ENCODE assay signal across 15 cellular contexts in the genomic region with DNA sequence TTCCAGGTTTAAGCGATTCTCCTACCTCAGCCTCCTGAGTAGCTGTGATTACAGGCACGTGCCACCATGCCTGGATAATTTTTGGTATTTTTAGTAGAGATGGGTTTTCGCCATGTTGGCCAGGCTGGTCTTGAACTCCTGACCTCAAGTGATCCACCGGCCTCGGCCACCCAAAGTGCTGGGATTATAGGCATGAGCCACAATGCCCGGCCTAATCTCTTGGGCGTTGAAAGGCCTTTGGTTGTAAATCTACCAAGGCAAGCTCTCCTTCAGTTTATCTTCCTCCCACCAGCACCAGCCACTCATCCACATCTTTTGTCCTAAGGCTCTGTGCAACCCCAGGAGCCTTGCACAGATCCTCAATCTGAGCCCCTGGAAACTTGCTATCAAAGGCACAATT. TPM values are rescaled to one million over a fixed set of nuclear protein-coding genes. Genes with fewer than 3 reads are reported as not detected.
DNase-seq lines count a peak whose midpoint lies in the region; ATAC-seq, FAIRE-seq and TF ChIP-seq lines count a peak whose summit lies in the region.
"Not testable (repeated sequence)": the region's sequence is repeated elsewhere in the genome, so short reads cannot be mapped to it uniquely, and the experiment has no call there.
"Had no signal": no experiment of that assay in that cellular context is flagged by ENCODE, and none has a peak within 500 bp of the region (broad histone marks: within the 10 kb centered on the region; RNA-seq: fewer than 3 reads in every experiment).

No MANE protein-coding gene starts in this region.

- in situ Hi-C loops in K562 (cut with MboI) = loop anchor here (5.0 kb wide), 1 partner anchor 62 kb away; no protein-coding TSS in a partner anchor

- peaks cover 47 to 66% (median 48%) of the 10 kb centered on the region in 3 donors for H3K4me1 Mint-ChIP-seq in T-cell
- H3K4me1 Mint-ChIP-seq in activated CD4-positive, alpha-beta T cell treated with anti-CD3 and anti-CD28 coated beads, Interleukin-2, amount 10 ng/mL, durations not matched to agents 7 days and 5 days = peaks cover 73% of the 10 kb centered on the region
- H3K4me1 Mint-ChIP-seq in activated T-cell treated with anti-CD3 and anti-CD28 coated beads, Interleukin-2, amount 50 U/mL, for 4 hours (ENCODE audit: low read depth) = peaks cover 56% of the 10 kb centered on the region
- H3K4me1 Mint-ChIP-seq in activated naive CD4-positive, alpha-beta T cell treated with anti-CD3 and anti-CD28 coated beads, Interleukin-2, amount 50 U/mL, for 24 hours = peaks cover 29% of the 10 kb centered on the region
- H3K4me1 Mint-ChIP-seq in naive thymus-derived CD4-positive, alpha-beta T cell = peaks cover 15 to 67% (median 33%) of the 10 kb centered on the region in 7 donors
- H3K4me1 Mint-ChIP-seq in stimulated activated naive B cell treated with anti-CD40 and anti-IgM and Interleukin-4, amounts not matched to agents 10 μg/mL and 1 μg/mL and 100 μg/mL, for 72 hours = peaks cover 27 to 59% of the 10 kb centered on the region in 2 donors

- H3K27ac Mint-ChIP-seq in T-cell = peak overlapping the region; percentile 95 to 98
- H3K27ac Mint-ChIP-seq in activated CD4-positive, alpha-beta T cell treated with anti-CD3 and anti-CD28 coated beads, Interleukin-2, amount 10 ng/mL, durations not matched to agents 7 days and 5 days = peak overlapping the region; percentile 99
- H3K27ac Mint-ChIP-seq in activated naive CD4-positive, alpha-beta T cell treated with anti-CD3 and anti-CD28 coated beads, Interleukin-2, amount 50 U/mL, for 24 hours = peak overlapping the region; percentile 76
- peak overlapping the region; percentile 79 to 96 (median 90) for H3K27ac Mint-ChIP-seq in naive thymus-derived CD4-positive, alpha-beta T cell
- peak overlapping the region; percentile 81 for H3K27ac Mint-ChIP-seq in stimulated activated naive B cell treated with anti-CD40 and anti-IgM and Interleukin-4, amounts not matched to agents 10 μg/mL and 1 μg/mL and 100 μg/mL, for 72 hours

- H3K36me3 Mint-ChIP-seq in T-cell; activated CD4-positive, alpha-beta T cell treated with anti-CD3 and anti-CD28 coated beads, Interleukin-2, amount 10 ng/mL, durations not matched to agents 7 days and 5 days (ENCODE audit: low read depth); activated T-cell treated with anti-CD3 and anti-CD28 coated beads, Interleukin-2, amount 50 U/mL, for 4 hours (ENCODE audit: insufficient read depth); activated naive CD4-positive, alpha-beta T cell treated with anti-CD3 and anti-CD28 coated beads, Interleukin-2, amount 50 U/mL, for 24 hours; naive thymus-derived CD4-positive, alpha-beta T cell; stimulated activated naive B cell treated with anti-CD40 and anti-IgM and Interleukin-4, amounts not matched to agents 10 μg/mL and 1 μg/mL and 100 μg/mL, for 72 hours: not testable (repeated sequence)

- CTCF ChIA-PET in T-cell (lab: Charles Lee); K562 (lab: Yijun Ruan, JAX; ENCODE audit: low intra/inter-chr PET ratio); naive thymus-derived CD4-positive, alpha-beta T cell (lab: Charles Lee): not testable (repeated sequence)
- CTCF ChIA-PET in activated CD4-positive, alpha-beta T cell treated with anti-CD3 and anti-CD28 coated beads, Interleukin-2, amount 10 ng/mL, durations not matched to agents 7 days and 5 days (lab: Charles Lee) = interaction anchor here (1.1 kb wide), 1 partner anchor 9 kb away, joined by 5 read pairs; no protein-coding TSS in a partner anchor

- H2AFZ ChIP-seq in K562 (ENCODE audit: low read depth, low read length) = not testable (repeated sequence)

- not testable (repeated sequence) for FAIRE-seq in K562 (lab: Jason Lieb, UNC)

- not testable (repeated sequence) for BruUV-seq in K562 (replicated peaks; lab: Mats Ljungman, UMichigan)

- not testable (repeated sequence) for H3K4me3 ChIP-seq in BLaER1 treated with 17β-estradiol and CSF1 and Interleukin-3, amounts not matched to agents 10 nM and 100 nM; K562; naive thymus-derived CD4-positive, alpha-beta T cell (ENCODE audit: low read length)

- not testable (repeated sequence) for TF ChIP-seq RAD21 in K562 (CRISPR knock-in tag; conservative IDR thresholded peaks at IDR 0.05 in 1 of 2, IDR thresholded peaks at IDR 0.05 in 1 of 2)

- H3K4me1 ChIP-seq in BLaER1 treated with 17β-estradiol and CSF1 and Interleukin-3, amounts not matched to agents 10 nM and 100 nM = peaks cover 56 to 76% (median 71%) of the 10 kb centered on the region in 10 experiments
- H3K4me1 ChIP-seq in K562 (replicated peaks in 1 of 2; ENCODE audit: control insufficient read depth in 2 of 2, insufficient read depth in 2 of 2, low read length in 2 of 2) = peaks cover 9 to 19% of the 10 kb centered on the region in 2 experiments
- peaks cover 39 to 54% of the 10 kb centered on the region in 2 donors for H3K4me1 ChIP-seq in naive thymus-derived CD4-positive, alpha-beta T cell (ENCODE audit: control insufficient read depth in 2 of 2, insufficient read depth in 2 of 2, low read length in 2 of 2)

- not testable (repeated sequence) for TF ChIP-seq EP300 in K562 (IDR thresholded peaks at IDR 0.05; ENCODE audit: low read length)

- H3K36me3 ChIP-seq in BLaER1 treated with 17β-estradiol and CSF1 and Interleukin-3, amounts not matched to agents 10 nM and 100 nM; K562 (ENCODE audit: control insufficient read depth, insufficient read depth, low read length); naive thymus-derived CD4-positive, alpha-beta T cell (ENCODE audit: control insufficient read depth in 2 of 3, insufficient read depth in 3 of 3, low read length in 3 of 3): not testable (repeated sequence)

- H3K27ac ChIP-seq in BLaER1 treated with 17β-estradiol and CSF1 and Interleukin-3, amounts not matched to agents 10 nM and 100 nM = peak overlapping the region in 2 of 11 experiments; percentile 11 to 38; a peak in 2 of 22 replicates
- not testable (repeated sequence) for H3K27ac ChIP-seq in K562 (ENCODE audit: extremely low read depth, low read depth, low read length)
- peak overlapping the region; percentile 67 for H3K27ac ChIP-seq in naive thymus-derived CD4-positive, alpha-beta T cell (ENCODE audit: low read depth, low read length)

- H4K20me1 ChIP-seq in BLaER1 treated with 17β-estradiol and CSF1 and Interleukin-3, amounts not matched to agents 10 nM and 100 nM; K562 (replicated peaks; ENCODE audit: control insufficient read depth, insufficient read depth, low read length): not testable (repeated sequence)

- ATAC-seq in T-cell (replicated peaks in 1 of 4); activated T-cell treated with anti-CD3 and anti-CD28 coated beads, Interleukin-2, amount 50 U/mL, for 4 hours; K562; naive thymus-derived CD4-positive, alpha-beta T cell; stimulated activated naive B cell treated with anti-CD40 and anti-IgM and Interleukin-4, amounts not matched to agents 10 μg/mL and 1 μg/mL and 100 μg/mL, for 72 hours (replicated peaks): not testable (repeated sequence)

- not testable (repeated sequence) for H3K9me3 ChIP-seq in BLaER1 treated with 17β-estradiol and CSF1 and Interleukin-3, amounts not matched to agents 10 nM and 100 nM (replicated peaks in 1 of 11); K562 (replicated peaks; ENCODE audit: control insufficient read depth, insufficient read depth, low read depth, low read length); naive thymus-derived CD4-positive, alpha-beta T cell (ENCODE audit: control insufficient read depth in 2 of 3, low read length in 3 of 3)

- 7% methylated on average over 7 of the region's 7 CpGs for WGBS in K562 (ENCODE audit: insufficient coverage, low coverage, missing lambda C conversion rate)

- DNase-seq in T-cell; activated CD4-positive, alpha-beta T cell treated with anti-CD3 and anti-CD28 coated beads, Interleukin-2, amount 10 ng/mL, durations not matched to agents 7 days and 5 days; activated T-cell treated with anti-CD3 and anti-CD28 coated beads, Interleukin-2, amount 50 U/mL, for 4 hours; K562 (ENCODE audit: extremely low read depth in 1 of 4, low spot score in 3 of 4); naive thymus-derived CD4-positive, alpha-beta T cell; stimulated activated naive B cell treated with anti-CD40 and anti-IgM and Interleukin-4, amounts not matched to agents 10 μg/mL and 1 μg/mL and 100 μg/mL, for 72 hours: not testable (repeated sequence)

- POLR2A ChIA-PET in T-cell (lab: Charles Lee) = not testable (repeated sequence)
- POLR2A ChIA-PET in activated CD4-positive, alpha-beta T cell treated with anti-CD3 and anti-CD28 coated beads, Interleukin-2, amount 10 ng/mL, durations not matched to agents 7 days and 5 days (lab: Charles Lee) = interaction anchor here (0.5 kb wide), 1 partner anchor 21 kb away, joined by 3 read pairs; no protein-coding TSS in a partner anchor
- POLR2A ChIA-PET in K562 (lab: Yijun Ruan, JAX) = interaction anchor here (0.6 kb wide), 1 partner anchor 22 kb away, joined by 3 read pairs; no protein-coding TSS in a partner anchor
- POLR2A ChIA-PET in naive thymus-derived CD4-positive, alpha-beta T cell (lab: Charles Lee) = interaction anchor here (0.7 to 3.6 kb wide), 3 partner anchors 61 to 674 kb away, joined by 3 to 16 read pairs (median 7); no protein-coding TSS in a partner anchor

- intact Hi-C loops in K562 (cut with micrococcal nuclease) = loop anchor here (5.0 kb wide), 1 partner anchor 67 kb away; a partner anchor contains a TSS
- intact Hi-C loops in naive thymus-derived CD4-positive, alpha-beta T cell (cut with micrococcal nuclease) = loop anchor here (1.0 to 5.0 kb wide), 2 partner anchors 66 to 67 kb away; a partner anchor contains a TSS

- not testable (repeated sequence) for H3K27me3 Mint-ChIP-seq in T-cell; activated CD4-positive, alpha-beta T cell treated with anti-CD3 and anti-CD28 coated beads, Interleukin-2, amount 10 ng/mL, durations not matched to agents 7 days and 5 days; activated T-cell treated with anti-CD3 and anti-CD28 coated beads, Interleukin-2, amount 50 U/mL, for 4 hours (ENCODE audit: low read depth); activated naive CD4-positive, alpha-beta T cell treated with anti-CD3 and anti-CD28 coated beads, Interleukin-2, amount 50 U/mL, for 24 hours; naive thymus-derived CD4-positive, alpha-beta T cell
- peaks cover 17% of the 10 kb centered on the region in 2 donors for H3K27me3 Mint-ChIP-seq in stimulated activated naive B cell treated with anti-CD40 and anti-IgM and Interleukin-4, amounts not matched to agents 10 μg/mL and 1 μg/mL and 100 μg/mL, for 72 hours

- H3K27me3 ChIP-seq in BLaER1 treated with 17β-estradiol and CSF1 and Interleukin-3, amounts not matched to agents 10 nM and 100 nM = peaks cover 0 to 19% (median 0%) of the 10 kb centered on the region in 11 experiments; a peak in 6 of 22 replicates
- H3K27me3 ChIP-seq in K562 (ENCODE audit: control insufficient read depth in 2 of 2, insufficient read depth in 2 of 2, low read length in 2 of 2) = peaks cover 14 to 21% of the 10 kb centered on the region in 2 experiments
- H3K27me3 ChIP-seq in naive thymus-derived CD4-positive, alpha-beta T cell (ENCODE audit: control insufficient read depth in 2 of 2, insufficient read depth in 2 of 2, low read length in 2 of 2) = not testable (repeated sequence)

- peak overlapping the region in 10 of 11 experiments; percentile 3 to 66 (median 49); a peak in 17 of 22 replicates for H3K4me2 ChIP-seq in BLaER1 treated with 17β-estradiol and CSF1 and Interleukin-3, amounts not matched to agents 10 nM and 100 nM
- not testable (repeated sequence) for H3K4me2 ChIP-seq in K562 (ENCODE audit: insufficient read depth, low read length)

- not testable (repeated sequence) for TF ChIP-seq POLR2A in K562 (conservative IDR thresholded peaks at IDR 0.05)

- not testable (repeated sequence) for H3K9me1 ChIP-seq in K562 (ENCODE audit: control insufficient read depth, insufficient read depth, low read length)

- not testable (repeated sequence) for H3K79me2 ChIP-seq in K562 (ENCODE audit: control insufficient read depth, insufficient read depth, low read length)

- H3K4me3 Mint-ChIP-seq in T-cell = peak overlapping the region in 1 of 3 donors; percentile 36
- H3K4me3 Mint-ChIP-seq in activated CD4-positive, alpha-beta T cell treated with anti-CD3 and anti-CD28 coated beads, Interleukin-2, amount 10 ng/mL, durations not matched to agents 7 days and 5 days; activated naive CD4-positive, alpha-beta T cell treated with anti-CD3 and anti-CD28 coated beads, Interleukin-2, amount 50 U/mL, for 24 hours; stimulated activated naive B cell treated with anti-CD40 and anti-IgM and Interleukin-4, amounts not matched to agents 10 μg/mL and 1 μg/mL and 100 μg/mL, for 72 hours: not testable (repeated sequence)
- peak overlapping the region; percentile 31 for H3K4me3 Mint-ChIP-seq in activated T-cell treated with anti-CD3 and anti-CD28 coated beads, Interleukin-2, amount 50 U/mL, for 4 hours
- peak overlapping the region in 5 of 10 donors; percentile 16 to 65 (median 57) for H3K4me3 Mint-ChIP-seq in naive thymus-derived CD4-positive, alpha-beta T cell

- not testable (repeated sequence) for TF ChIP-seq CTCF in K562 (IDR thresholded peaks at IDR 0.05 in 2 of 3, conservative IDR thresholded peaks at IDR 0.05 in 1 of 3; ENCODE audit: insufficient read depth in 2 of 3, low read depth in 1 of 3, low read length in 3 of 3)

- not testable (repeated sequence) for H3K9ac ChIP-seq in BLaER1 treated with 17β-estradiol and CSF1 and Interleukin-3, amounts not matched to agents 10 nM and 100 nM; K562 (ENCODE audit: insufficient read depth in 1 of 2, low read depth in 2 of 2, low read length in 2 of 2)

- not testable (repeated sequence) for H3K9me3 Mint-ChIP-seq in T-cell; activated CD4-positive, alpha-beta T cell treated with anti-CD3 and anti-CD28 coated beads, Interleukin-2, amount 10 ng/mL, durations not matched to agents 7 days and 5 days; activated T-cell treated with anti-CD3 and anti-CD28 coated beads, Interleukin-2, amount 50 U/mL, for 4 hours; activated naive CD4-positive, alpha-beta T cell treated with anti-CD3 and anti-CD28 coated beads, Interleukin-2, amount 50 U/mL, for 24 hours; naive thymus-derived CD4-positive, alpha-beta T cell; stimulated activated naive B cell treated with anti-CD40 and anti-IgM and Interleukin-4, amounts not matched to agents 10 μg/mL and 1 μg/mL and 100 μg/mL, for 72 hours

RNA-seq across cellular contexts. Expression of a gene that starts 5.6 kb away (rescaled TPM):
- total RNA-seq in T-cell = 1 to 10 TPM in 4 of 5 donors, under 1 TPM in 1; 0.80 to 5.3 (median 1.7) TPM
- total RNA-seq in activated CD4-positive, alpha-beta T cell treated with anti-CD3 and anti-CD28 coated beads, Interleukin-2, amount 10 ng/mL, durations not matched to agents 7 days and 5 days = 1 to 10 TPM; 1.2 to 1.3 TPM
- not detected for total RNA-seq in activated T-cell treated with anti-CD3 and anti-CD28 coated beads, Interleukin-2, amount 50 U/mL, for 4 hours
- total RNA-seq in K562 (2011; cell fraction: chromatin; rRNA removed; ENCODE audit: low replicate concordance) = not detected in 2 replicates
- total RNA-seq in K562 (2011; cell fraction: nucleolus; rRNA removed) = not detected in 2 replicates
- total RNA-seq in K562 (2011; cell fraction: nucleoplasm; rRNA removed) = not detected in 2 replicates
- not detected in 2 replicates for total RNA-seq in K562 (2014; rRNA removed)
- total RNA-seq in K562 (2014; rRNA removed; fragmentation: Illumina TruSeq; extraction: Trizol) = not detected in 2 replicates
- not detected in 2 replicates for total RNA-seq in K562 (2015; rRNA removed; fragmentation: Illumina TruSeq; extraction: Trizol)
- not detected in 2 replicates for total RNA-seq in K562 (2021)
- not detected in 2 replicates for polyA plus RNA-seq in K562 (2011; rRNA removed)
- not detected in 2 replicates for polyA plus RNA-seq in K562 (2011; cell fraction: cytosol; rRNA removed)
- polyA plus RNA-seq in K562 (2011; cell fraction: nucleus; rRNA removed) = not detected in 2 replicates
- polyA plus RNA-seq in K562 (2012) = not detected in 2 replicates
- not detected in 2 replicates for polyA plus RNA-seq in K562 (2014; fragmentation: Illumina TruSeq; extraction: Trizol)
- polyA plus RNA-seq in K562 (2014; fragmentation: Nextera tagmentation; extraction: Ambion mirVana) = not detected
- not detected in 2 replicates for polyA plus RNA-seq in K562 (2014; rRNA removed)
- polyA minus RNA-seq in K562 (2011; rRNA and poly(A)+ RNA removed) = not detected in 2 replicates
- not detected in 2 replicates for polyA minus RNA-seq in K562 (2011; cell fraction: cytosol; rRNA and poly(A)+ RNA removed)
- polyA minus RNA-seq in K562 (2011; cell fraction: nucleus; rRNA and poly(A)+ RNA removed) = not detected in 2 replicates
- 1 to 10 TPM in 2 of 5 experiments, under 1 TPM in 3; 0.74 to 1.8 (median 0.94) TPM for total RNA-seq in naive thymus-derived CD4-positive, alpha-beta T cell
- polyA plus RNA-seq in naive thymus-derived CD4-positive, alpha-beta T cell = under 1 TPM in 1 of 2 donors, not detected in 1; 0.15 TPM
- total RNA-seq: A172, Calu3, G401, H7, IMR-90, PC-9 had no signal
- polyA plus RNA-seq: AG04450, IMR-90 had no signal

RNA-seq across cellular contexts. Expression of a gene that starts 46.4 kb away (rescaled TPM):
- 1 to 10 TPM in 1 of 5 donors, under 1 TPM in 4; 0.20 to 2.0 (median 0.53) TPM for total RNA-seq in T-cell
- total RNA-seq in activated CD4-positive, alpha-beta T cell treated with anti-CD3 and anti-CD28 coated beads, Interleukin-2, amount 10 ng/mL, durations not matched to agents 7 days and 5 days = under 1 TPM; 0.69 to 0.79 TPM
- not detected for total RNA-seq in activated T-cell treated with anti-CD3 and anti-CD28 coated beads, Interleukin-2, amount 50 U/mL, for 4 hours
- 0.76 and 1.1 TPM in 2 replicates for total RNA-seq in K562 (2011; cell fraction: chromatin; rRNA removed; ENCODE audit: low replicate concordance)
- total RNA-seq in K562 (2011; cell fraction: nucleolus; rRNA removed) = 0.66 and 0.83 TPM in 2 replicates
- total RNA-seq in K562 (2011; cell fraction: nucleoplasm; rRNA removed) = 0.46 and 0.95 TPM in 2 replicates
- not detected in 2 replicates for total RNA-seq in K562 (2014; rRNA removed)
- total RNA-seq in K562 (2014; rRNA removed; fragmentation: Illumina TruSeq; extraction: Trizol) = not detected in 2 replicates
- not detected in 2 replicates for total RNA-seq in K562 (2015; rRNA removed; fragmentation: Illumina TruSeq; extraction: Trizol)
- not detected in 2 replicates for total RNA-seq in K562 (2021)
- 0.10 and 0.19 TPM in 2 replicates for polyA plus RNA-seq in K562 (2011; rRNA removed)
- polyA plus RNA-seq in K562 (2011; cell fraction: cytosol; rRNA removed) = 0.09 and 0.12 TPM in 2 replicates
- polyA plus RNA-seq in K562 (2011; cell fraction: nucleus; rRNA removed) = 0.38 and 0.58 TPM in 2 replicates
- polyA plus RNA-seq in K562 (2012) = 0.03 TPM in 1 of 2 replicates, not detected in the other
- polyA plus RNA-seq in K562 (2014; fragmentation: Illumina TruSeq; extraction: Trizol) = not detected in 2 replicates
- not detected for polyA plus RNA-seq in K562 (2014; fragmentation: Nextera tagmentation; extraction: Ambion mirVana)
- not detected in 2 replicates for polyA plus RNA-seq in K562 (2014; rRNA removed)
- polyA minus RNA-seq in K562 (2011; rRNA and poly(A)+ RNA removed) = 0.21 and 0.32 TPM in 2 replicates
- not detected in 2 replicates for polyA minus RNA-seq in K562 (2011; cell fraction: cytosol; rRNA and poly(A)+ RNA removed)
- polyA minus RNA-seq in K562 (2011; cell fraction: nucleus; rRNA and poly(A)+ RNA removed) = 0.54 and 1.00 TPM in 2 replicates
- total RNA-seq in naive thymus-derived CD4-positive, alpha-beta T cell = 1 to 10 TPM in 1 of 5 experiments, under 1 TPM in 3, not detected in 1; 0.34 to 1.2 (median 0.47) TPM
- polyA plus RNA-seq in naive thymus-derived CD4-positive, alpha-beta T cell = not detected
- total RNA-seq: A172, Calu3, G401, IMR-90, PC-9 had no signal
- polyA plus RNA-seq: AG04450, IMR-90 had no signal
